Comparison of ENCODE assay signal across 24 cellular contexts in genomic region chr20:51668932-51669331, GRCh38.
"Had no signal": no experiment of that assay in that cellular context is flagged by ENCODE, and none has a peak within 500 bp of the region (broad histone marks: within the 10 kb centered on the region; RNA-seq: fewer than 3 reads in every experiment).

No MANE protein-coding gene starts in this region.

- H2AFZ ChIP-seq: hepatocyte had no signal

- H3K4me1 ChIP-seq: left ventricle myocardium inferior, pancreas, prostate gland, stomach, testis, thyroid gland, transverse colon, vagina had no signal

- H3K79me2 ChIP-seq: hepatocyte had no signal

- H3K4me3 ChIP-seq: hepatocyte, left ventricle myocardium inferior, lung, pancreas, prostate gland, smooth muscle cell, stomach, testis, thyroid gland, transverse colon, upper lobe of left lung, vagina had no signal

- ATAC-seq: pancreas; right cardiac atrium; stimulated activated naive B cell treated with anti-CD40 and anti-IgM and Interleukin-4, amounts not matched to agents 10 μg/mL and 1 μg/mL and 100 μg/mL, for 72 hours; stimulated activated naive CD8-positive, alpha-beta T cell treated with anti-CD3 and anti-CD28 coated beads, Interleukin-15, Interleukin-2, amounts not matched to agents 100 U/mL and 50 U/mL, for 24 hours had no signal

- DNase-seq: islet precursor cell; left ventricle myocardium inferior; mesendoderm; naive B cell; nucleus accumbens; pancreas; retina; right cardiac atrium; stimulated activated CD4-positive, alpha-beta T cell treated with anti-CD3 and anti-CD28 coated beads, Interleukin-12 subunit alpha, Interleukin-12 subunit beta, amount 100 ng/mL, for 4 hours; stimulated activated CD4-positive, alpha-beta T cell treated with anti-CD3 and anti-CD28 coated beads, Interleukin-15, amount 100 ng/mL, for 24 hours; stimulated activated CD4-positive, alpha-beta T cell treated with anti-CD3 and anti-CD28 coated beads, Interleukin-2, amount 100 ng/mL, for 24 hours; stimulated activated CD4-positive, alpha-beta T cell treated with anti-CD3 and anti-CD28 coated beads, Interleukin-4, amount 100 ng/mL, for 1 hour; stimulated activated naive B cell treated with anti-CD40 and anti-IgM and Interleukin-4, amounts not matched to agents 10 μg/mL and 1 μg/mL and 100 μg/mL, for 72 hours; stimulated activated naive CD8-positive, alpha-beta T cell treated with anti-CD3 and anti-CD28 coated beads, Interleukin-15, Interleukin-2, amounts not matched to agents 100 U/mL and 50 U/mL, for 24 hours; stomach; testis; thyroid gland; transverse colon; upper lobe of left lung had no signal

- H3K27ac ChIP-seq: hepatocyte, left ventricle myocardium inferior, pancreas, prostate gland, stomach, testis, thyroid gland, transverse colon, upper lobe of left lung, vagina had no signal

- FAIRE-seq: pancreas had no signal

- H3K4me2 ChIP-seq: hepatocyte, smooth muscle cell had no signal

- H3K9me3 ChIP-seq: left ventricle myocardium inferior, pancreas, prostate gland, stomach, testis, thyroid gland, transverse colon, upper lobe of left lung, vagina had no signal

- H3K27me3 ChIP-seq: hepatocyte, pancreas, stomach, testis, thyroid gland, transverse colon, upper lobe of left lung, vagina had no signal
